ENCODE assay signal across 1 cellular context in genomic region chr20:43238833-43239232, GRCh38.
TF ChIP-seq lines count a peak whose summit lies in the region.

No MANE protein-coding gene starts in this region.

TF ChIP-seq in HCT116, 20 proteins besides CTCF, POLR2A, EP300 and RAD21:
- TF ChIP-seq REST (IDR thresholded peaks at IDR 0.05; ENCODE audit: low read depth), result no peak
- no peak for TF ChIP-seq FOSL1 (IDR thresholded peaks at IDR 0.05; ENCODE audit: low read depth)
- no peak for TF ChIP-seq EZH2 (IDR thresholded peaks at IDR 0.05)
- no peak for TF ChIP-seq EGR1 (IDR thresholded peaks at IDR 0.05; ENCODE audit: low read depth)
- no peak for TF ChIP-seq CBX3 (IDR thresholded peaks at IDR 0.05; ENCODE audit: low read depth)
- no peak for TF ChIP-seq MAX (IDR thresholded peaks at IDR 0.05)
TF ChIP-seq in HCT116: peak in this region for 0.
